Comparison of ENCODE assay signal across 8 cellular contexts in the genomic region with DNA sequence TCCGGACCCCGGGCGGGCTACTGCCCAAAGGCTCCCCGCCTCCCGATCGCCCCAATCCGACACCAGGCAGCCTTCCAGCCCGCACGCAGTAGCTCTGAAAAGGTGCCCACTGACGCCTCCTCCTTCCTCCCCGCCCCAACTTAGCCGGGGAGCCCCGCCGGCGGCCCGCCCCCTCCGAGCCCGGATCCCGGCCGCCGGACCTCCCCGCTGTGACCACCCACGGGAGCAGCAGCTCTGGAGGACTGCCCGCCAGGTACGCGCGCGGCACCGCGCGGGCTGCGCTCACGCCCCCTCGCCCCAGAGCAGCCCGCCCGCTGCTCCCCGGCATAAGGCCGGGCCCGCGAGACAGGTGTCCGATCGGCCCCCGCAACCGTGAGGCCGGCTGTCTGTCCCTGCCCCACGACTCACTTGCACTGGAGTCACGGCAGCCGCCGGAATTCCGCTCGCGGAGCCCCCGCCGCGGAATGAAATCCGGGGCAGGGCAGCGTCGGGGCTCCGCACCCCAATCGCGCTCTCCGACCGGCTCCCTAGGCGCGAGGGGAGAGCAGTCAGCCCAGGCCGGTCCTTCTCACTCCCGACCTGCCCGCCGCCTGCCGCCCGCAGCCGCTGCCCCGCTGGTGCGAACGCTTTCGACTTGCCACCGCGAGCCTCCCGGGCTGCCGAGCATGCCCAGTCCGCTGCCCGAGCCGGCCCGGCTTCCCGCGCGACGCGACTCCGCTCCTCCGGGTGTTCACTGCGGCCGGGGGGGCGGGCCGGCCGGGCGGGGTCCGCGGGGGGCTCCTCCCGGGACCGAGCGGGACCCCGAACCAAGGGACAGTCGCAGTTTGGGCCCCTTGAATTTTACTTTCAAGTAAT. TPM values are rescaled to one million over a fixed set of nuclear protein-coding genes. Genes with fewer than 3 reads are reported as not detected.
A peak's percentile ranks its signal among the peaks of the same experiment; 100 is the strongest.
DNase-seq lines count a peak whose midpoint lies in the region; ATAC-seq lines count a peak whose summit lies in the region.

A gene (minus strand): TSS at position 658 of the 855 bp plus-strand sequence. CDS start 279,842 bp downstream, outside the sequence.

- peak within 1 kb of the TSS; percentile 91 for H3K4me3 Mint-ChIP-seq in activated CD4-positive, alpha-beta T cell treated with anti-CD3 and anti-CD28 coated beads, Interleukin-2, amount 10 ng/mL, durations not matched to agents 7 days and 5 days

- peaks cover 6% of the 10 kb centered on the region for H3K36me3 Mint-ChIP-seq in activated CD4-positive, alpha-beta T cell treated with anti-CD3 and anti-CD28 coated beads, Interleukin-2, amount 10 ng/mL, durations not matched to agents 7 days and 5 days (ENCODE audit: low read depth)

- ATAC-seq in GM18511 (IDR thresholded peaks at IDR 0.05; ENCODE audit: unreplicated experiment) (peak; percentile 34), HG03039 (IDR thresholded peaks at IDR 0.05; ENCODE audit: unreplicated experiment) (peak; percentile 35), left lobe of liver (peak; percentile 68)

- CTCF ChIA-PET in activated CD4-positive, alpha-beta T cell treated with anti-CD3 and anti-CD28 coated beads, Interleukin-2, amount 10 ng/mL, durations not matched to agents 7 days and 5 days (lab: Charles Lee) = interaction anchor here (0.6 to 2.5 kb wide), 7 partner anchors 9 to 86 kb away, joined by 3 to 10 read pairs (median 3); no protein-coding TSS in a partner anchor

- DNase-seq in A172 (ENCODE audit: low spot score) = peak; percentile 39
- peak; percentile 83 for DNase-seq in NCI-H345 (lab: John Stamatoyannopoulos, UW)
- peak; percentile 77 for DNase-seq in activated CD4-positive, alpha-beta T cell treated with anti-CD3 and anti-CD28 coated beads, Interleukin-2, amount 10 ng/mL, durations not matched to agents 7 days and 5 days
- peak; percentile 80 for DNase-seq in dedifferentiated amniotic fluid mesenchymal stem cell (ENCODE audit: extremely low spot score)
- DNase-seq in left lobe of liver (ENCODE audit: low spot score) = peak; percentile 90
- DNase-seq in stimulated activated CD4-positive, alpha-beta T cell treated with anti-CD3 and anti-CD28 coated beads, Interleukin-2, amount 100 ng/mL, for 4 hours (ENCODE audit: low read depth) = peak; percentile 70

- H3K4me1 Mint-ChIP-seq in activated CD4-positive, alpha-beta T cell treated with anti-CD3 and anti-CD28 coated beads, Interleukin-2, amount 10 ng/mL, durations not matched to agents 7 days and 5 days = peaks cover 44% of the 10 kb centered on the region

- H3K27ac Mint-ChIP-seq in activated CD4-positive, alpha-beta T cell treated with anti-CD3 and anti-CD28 coated beads, Interleukin-2, amount 10 ng/mL, durations not matched to agents 7 days and 5 days = peak within 1 kb of the TSS; percentile 97

- POLR2A ChIA-PET in activated CD4-positive, alpha-beta T cell treated with anti-CD3 and anti-CD28 coated beads, Interleukin-2, amount 10 ng/mL, durations not matched to agents 7 days and 5 days (lab: Charles Lee) = no interaction called here

- no peaks in the 10 kb centered on the region for H3K9me3 Mint-ChIP-seq in activated CD4-positive, alpha-beta T cell treated with anti-CD3 and anti-CD28 coated beads, Interleukin-2, amount 10 ng/mL, durations not matched to agents 7 days and 5 days

- H3K27me3 Mint-ChIP-seq in activated CD4-positive, alpha-beta T cell treated with anti-CD3 and anti-CD28 coated beads, Interleukin-2, amount 10 ng/mL, durations not matched to agents 7 days and 5 days = peaks cover 6% of the 10 kb centered on the region

RNA-seq across cellular contexts. Expression of the gene that starts here (rescaled TPM):
- total RNA-seq in A172 (2014; rRNA removed; shearing (Covaris generic)) = 20.0 and 24.3 TPM in 2 replicates
- total RNA-seq in activated CD4-positive, alpha-beta T cell treated with anti-CD3 and anti-CD28 coated beads, Interleukin-2, amount 10 ng/mL, durations not matched to agents 7 days and 5 days = 10 to 100 TPM; 17.1 to 19.3 TPM
- total RNA-seq in left lobe of liver = 17.4 TPM

Comparison
In these comparisons a context has a peak if more than half of its experiments do, and no peak if none do; other contexts are left out.
1. Peak in every context shown above with its lines: DNase-seq and ATAC-seq.
2. DNase-seq: peak in every context shown above with its lines; median percentile 90 in left lobe of liver; 83 in NCI-H345; 80 in dedifferentiated amniotic fluid mesenchymal stem cell; 77 in activated CD4-positive, alpha-beta T cell treated with anti-CD3 and anti-CD28 coated beads, Interleukin-2, amount 10 ng/mL, durations not matched to agents 7 days and 5 days; 70 in stimulated activated CD4-positive, alpha-beta T cell treated with anti-CD3 and anti-CD28 coated beads, Interleukin-2, amount 100 ng/mL, for 4 hours; 39 in A172.